ENCODE assay signal across 10 cellular contexts in genomic region chr5:68303038-68303738, GRCh38.
A peak's percentile ranks its signal among the peaks of the same experiment; 100 is the strongest.
DNase-seq lines count a peak whose midpoint lies in the region; ATAC-seq and TF ChIP-seq lines count a peak whose summit lies in the region.
"Had no signal": no experiment of that assay in that cellular context is flagged by ENCODE, and none has a peak within 500 bp of the region (broad histone marks: within the 10 kb centered on the region; RNA-seq: fewer than 3 reads in every experiment).

No MANE protein-coding gene starts in this region.

- peaks cover 19% of the 10 kb centered on the region for H3K4me1 ChIP-seq in BE2C

- peak; percentile 85 for ATAC-seq in GM19043 (IDR thresholded peaks at IDR 0.05; ENCODE audit: low read depth, unreplicated experiment)
- peak; percentile 50 for ATAC-seq in HG03469 (IDR thresholded peaks at IDR 0.05; ENCODE audit: unreplicated experiment)
- no peak for ATAC-seq in HG02840 (IDR thresholded peaks at IDR 0.05; ENCODE audit: low FRiP score, unreplicated experiment)

- DNase-seq in BE2C (peak; percentile 43), epithelial cell of prostate (ENCODE audit: low read depth, low spot score) (peak; percentile 26), NCI-H82 treated with DMSO at 0.1 percent for 48 hours (lab: John Stamatoyannopoulos, UW; ENCODE audit: unreplicated experiment) (no peak), NCI-H748 (lab: John Stamatoyannopoulos, UW; ENCODE audit: unreplicated experiment) (no peak), MV-4-11 (lab: John Stamatoyannopoulos, UW) (no peak)
- DNase-seq: HCEC 1CT, NCI-H1436 had no signal

- no peaks in the 10 kb centered on the region for H3K9me3 ChIP-seq in BE2C

- H3K4me3 ChIP-seq in BE2C (ENCODE audit: low read depth, low read length), result no peak overlapping the region

- TF ChIP-seq CTCF in BE2C (IDR thresholded peaks at IDR 0.05; ENCODE audit: low read depth, low read length), result no peak

- peaks cover 34% of the 10 kb centered on the region for H3K36me3 ChIP-seq in BE2C

- H3K27ac ChIP-seq in epithelial cell of prostate, result no peak overlapping the region

- H3K27me3 ChIP-seq in BE2C, result no peaks in the 10 kb centered on the region

Comparison
In these comparisons a context has a peak if more than half of its experiments do, and no peak if none do; other contexts are left out.
1. DNase-seq: peak in BE2C (single experiment) and epithelial cell of prostate (single experiment); none in NCI-H82 treated with DMSO at 0.1 percent for 48 hours (single experiment), NCI-H748 (single experiment) and MV-4-11 (single experiment).